In the genomic region with DNA sequence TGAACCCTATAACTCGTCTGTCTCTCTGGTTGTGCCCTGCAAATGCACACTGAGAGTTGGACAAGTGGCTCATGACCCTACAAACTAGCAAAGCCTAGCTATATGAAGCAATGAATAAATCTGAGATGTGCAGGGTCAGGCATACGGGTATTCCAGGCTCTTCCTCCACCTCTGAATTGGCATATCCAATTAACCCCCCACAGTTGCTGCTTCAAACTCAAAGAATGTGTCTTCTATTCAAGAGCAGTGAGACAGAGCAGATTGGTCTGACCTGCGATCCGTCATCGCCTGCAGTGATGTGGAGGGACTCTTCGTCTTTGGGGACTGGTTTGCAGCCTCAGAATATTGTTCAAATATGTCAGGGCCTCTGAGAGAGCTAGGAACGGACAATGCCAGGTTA, we compare ENCODE assay signal across 17 cellular contexts. TPM values are rescaled to one million over a fixed set of nuclear protein-coding genes. Genes with fewer than 3 reads are reported as not detected.
"Had no signal": no experiment of that assay in that cellular context is flagged by ENCODE, and none has a peak within 500 bp of the region (broad histone marks: within the 10 kb centered on the region; RNA-seq: fewer than 3 reads in every experiment).

No MANE protein-coding gene starts in this region.

- H3K36me3 ChIP-seq: colonic mucosa, left ventricle myocardium inferior, neutrophil, thoracic aorta, upper lobe of right lung had no signal

- H3K36me3 Mint-ChIP-seq: activated naive CD8-positive, alpha-beta T cell; stimulated activated effector memory CD8-positive, alpha-beta T cell treated with anti-CD3 and anti-CD28 coated beads, Interleukin-12 subunit alpha, Interleukin-12 subunit beta, amount 100 ng/mL, for 72 hours had no signal

- DNase-seq: activated B cell treated with CpG ODN at 0.5 μM for 24 hours; activated CD4-positive, alpha-beta T cell treated with anti-CD3 and anti-CD28 coated beads, Interleukin-2, amount 10 ng/mL, durations not matched to agents 24 days and 14 days; activated CD8-positive, alpha-beta memory T cell treated with anti-CD3 and anti-CD28 coated beads for 24 hours; activated gamma-delta T cell treated with Interleukin-2 at 50 U/mL for 16 hours; amniotic stem cell; central memory CD4-positive, alpha-beta T cell; colonic mucosa; effector CD8-positive, alpha-beta T cell; foreskin melanocyte; left ventricle myocardium inferior; stimulated activated CD4-positive, alpha-beta T cell treated with anti-CD3 and anti-CD28 coated beads, Interleukin-12 subunit alpha, Interleukin-12 subunit beta, amount 100 ng/mL, for 4 hours; upper lobe of right lung had no signal

- H3K27ac Mint-ChIP-seq: activated B cell treated with CpG ODN at 0.5 μM for 24 hours; activated CD4-positive, alpha-beta T cell treated with anti-CD3 and anti-CD28 coated beads, Interleukin-2, amount 10 ng/mL, durations not matched to agents 24 days and 14 days; activated naive CD8-positive, alpha-beta T cell; stimulated activated effector memory CD8-positive, alpha-beta T cell treated with anti-CD3 and anti-CD28 coated beads, Interleukin-12 subunit alpha, Interleukin-12 subunit beta, amount 100 ng/mL, for 72 hours; T-helper 1 cell treated with Interleukin-12 subunit alpha and Interleukin-12 subunit beta and Interleukin-4 antibody, amounts not matched to agents 30 μg/mL and 1 μg/mL, for 36 hours had no signal

- H3K27ac ChIP-seq: colonic mucosa, left ventricle myocardium inferior, neutrophil, thoracic aorta, upper lobe of right lung had no signal

- H3K4me1 Mint-ChIP-seq: activated B cell treated with CpG ODN at 0.5 μM for 24 hours; activated CD4-positive, alpha-beta T cell treated with anti-CD3 and anti-CD28 coated beads, Interleukin-2, amount 10 ng/mL, durations not matched to agents 24 days and 14 days; stimulated activated effector memory CD8-positive, alpha-beta T cell treated with anti-CD3 and anti-CD28 coated beads, Interleukin-12 subunit alpha, Interleukin-12 subunit beta, amount 100 ng/mL, for 72 hours had no signal

- H3K4me3 ChIP-seq: colonic mucosa, left ventricle myocardium inferior, thoracic aorta, upper lobe of right lung had no signal

- H3K9me3 ChIP-seq: colonic mucosa, left ventricle myocardium inferior, neutrophil, thoracic aorta, upper lobe of right lung had no signal

- H3K27me3 Mint-ChIP-seq: activated CD4-positive, alpha-beta T cell treated with anti-CD3 and anti-CD28 coated beads, Interleukin-2, amount 10 ng/mL, durations not matched to agents 24 days and 14 days had no signal

- H3K4me3 Mint-ChIP-seq: activated B cell treated with CpG ODN at 0.5 μM for 24 hours; activated CD4-positive, alpha-beta T cell treated with anti-CD3 and anti-CD28 coated beads, Interleukin-2, amount 10 ng/mL, durations not matched to agents 24 days and 14 days; activated naive CD8-positive, alpha-beta T cell; stimulated activated effector memory CD8-positive, alpha-beta T cell treated with anti-CD3 and anti-CD28 coated beads, Interleukin-12 subunit alpha, Interleukin-12 subunit beta, amount 100 ng/mL, for 72 hours; T-helper 1 cell treated with Interleukin-12 subunit alpha and Interleukin-12 subunit beta and Interleukin-4 antibody, amounts not matched to agents 30 μg/mL and 1 μg/mL, for 36 hours had no signal

- H3K4me1 ChIP-seq: colonic mucosa, left ventricle myocardium inferior, upper lobe of right lung had no signal

- H3K9me3 Mint-ChIP-seq: activated B cell treated with CpG ODN at 0.5 μM for 24 hours; activated CD4-positive, alpha-beta T cell treated with anti-CD3 and anti-CD28 coated beads, Interleukin-2, amount 10 ng/mL, durations not matched to agents 24 days and 14 days; T-helper 1 cell treated with Interleukin-12 subunit alpha and Interleukin-12 subunit beta and Interleukin-4 antibody, amounts not matched to agents 30 μg/mL and 1 μg/mL, for 36 hours had no signal

- H3K27me3 ChIP-seq: colonic mucosa, upper lobe of right lung had no signal

- ATAC-seq: stimulated activated effector memory CD8-positive, alpha-beta T cell treated with anti-CD3 and anti-CD28 coated beads, Interleukin-12 subunit alpha, Interleukin-12 subunit beta, amount 100 ng/mL, for 72 hours; upper lobe of right lung had no signal

RNA-seq across cellular contexts. Expression of a gene that starts 59.8 kb away (rescaled TPM):
- total RNA-seq: activated CD4-positive, alpha-beta T cell treated with anti-CD3 and anti-CD28 coated beads, Interleukin-2, amount 10 ng/mL, durations not matched to agents 24 days and 14 days; left ventricle myocardium inferior; thoracic aorta had no signal
